Comparison of ENCODE assay signal across 17 cellular contexts in the genomic region with DNA sequence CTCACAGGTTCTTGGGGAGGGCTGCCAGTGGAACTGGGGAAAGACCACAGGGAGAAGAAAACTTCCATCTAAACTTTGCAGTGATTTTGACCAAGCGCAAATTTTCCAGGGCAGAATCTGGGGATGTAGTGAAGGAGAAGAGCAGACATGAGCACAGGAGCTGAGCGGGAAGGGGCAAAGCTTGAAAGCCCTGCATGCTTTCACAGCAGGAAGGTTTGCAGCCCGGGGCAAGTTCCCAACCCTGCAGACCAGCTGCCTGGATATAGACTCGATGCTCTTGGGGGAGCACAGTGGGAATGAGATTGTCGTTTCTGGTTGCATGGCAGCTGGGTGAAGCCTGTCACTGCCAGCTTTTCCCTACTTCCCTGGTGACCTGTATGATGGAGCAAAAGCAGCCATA.
DNase-seq lines count a peak whose midpoint lies in the region; ATAC-seq, FAIRE-seq and TF ChIP-seq lines count a peak whose summit lies in the region.
"Had no signal": no experiment of that assay in that cellular context is flagged by ENCODE, and none has a peak within 500 bp of the region (broad histone marks: within the 10 kb centered on the region; RNA-seq: fewer than 3 reads in every experiment).

No MANE protein-coding gene starts in this region.

- H3K4me1 ChIP-seq in GM23338 (ENCODE audit: insufficient read depth) (no peaks in the 10 kb centered on the region; the same call in 1 of the 2 replicates), H1 (replicated peaks in 1 of 4; ENCODE audit: control insufficient read depth in 3 of 4, insufficient read depth in 4 of 4, low read length in 3 of 4) (no peaks in the 10 kb centered on the region), transverse colon (no peaks in the 10 kb centered on the region)
- H3K4me1 ChIP-seq: BLaER1 treated with 17β-estradiol and CSF1 and Interleukin-3, amounts not matched to agents 10 nM and 100 nM; HAP-1 had no signal

- no peak overlapping the region for H3K18ac ChIP-seq in H1 (ENCODE audit: extremely low read depth, low read length)

- H3K23ac ChIP-seq in H1 (ENCODE audit: insufficient read length) = no peak overlapping the region

- H3K14ac ChIP-seq in H1 (ENCODE audit: insufficient read length) = no peak overlapping the region

- peaks cover 12% of the 10 kb centered on the region; the same call in 2 of the 3 replicates for H3K9me3 Mint-ChIP-seq in GM23338
- H3K9me3 Mint-ChIP-seq: CD8-positive, alpha-beta T cell had no signal

- 69% methylated on average over 5 of the region's 5 CpGs; no CpG with 5 or more reads in 1 of the 2 experiments for WGBS in H1 (ENCODE audit: extremely low coverage in 1 of 2, insufficient coverage in 1 of 2, insufficient read length in 1 of 2, insufficient replicate concordance in 2 of 2, low coverage in 1 of 2, low lambda C conversion rate in 2 of 2, missing lambda C conversion rate in 1 of 2), 2 experiments
- WGBS in transverse colon (ENCODE audit: low coverage in 1 of 2), 2 donors = 60 to 62% methylated on average over 1 to 5 of the region's 5 CpGs

- H2BK12ac ChIP-seq in H1 (ENCODE audit: low read depth, low read length) = 0 out of 2 replicates have a peak overlapping the region, but pooled peaks have one; percentile 39

- no peak for TF ChIP-seq RAD21 in H1 (IDR thresholded peaks at IDR 0.05 in 1 of 2, conservative IDR thresholded peaks at IDR 0.05 in 1 of 2; ENCODE audit: low read depth in 2 of 2, low read length in 2 of 2)

- H3K4me1 Mint-ChIP-seq in GM23338 = peaks cover 7% of the 10 kb centered on the region
- H3K4me1 Mint-ChIP-seq: B cell had no signal

- POLR2A ChIA-PET in H1 (lab: Charles Lee; ENCODE audit: partially characterized antibody) = no interaction called here

- H3K36me3 ChIP-seq in GM23338 (ENCODE audit: insufficient read depth) (no peaks in the 10 kb centered on the region), H1 (ENCODE audit: control insufficient read depth in 2 of 4, insufficient read depth in 4 of 4, low read length in 3 of 4) (no peaks in the 10 kb centered on the region), transverse colon (no peaks in the 10 kb centered on the region)
- H3K36me3 ChIP-seq: HAP-1 had no signal

- no peak overlapping the region for H3K27ac Mint-ChIP-seq in GM23338
- H3K27ac Mint-ChIP-seq: B cell; CD8-positive, alpha-beta T cell had no signal

- intact Hi-C loops in transverse colon (cut with DNase I; ENCODE audit: low total_unique reads) = no loop called here

- H3K56ac ChIP-seq in H1 (replicated peaks; ENCODE audit: insufficient read length, low read depth, low read length) = no peak overlapping the region

- H2BK120ac ChIP-seq in H1 (replicated peaks; ENCODE audit: low read depth, low read length) = no peak overlapping the region

- no peak overlapping the region for H4K5ac ChIP-seq in H1 (ENCODE audit: insufficient read length, low read depth, low read length)

- H3K9me3 ChIP-seq in H1 (ENCODE audit: insufficient read depth in 2 of 2, low read depth in 1 of 2, low read length in 1 of 2) (no peaks in the 10 kb centered on the region), transverse colon (no peaks in the 10 kb centered on the region)
- H3K9me3 ChIP-seq: HAP-1 had no signal

- H3K4ac ChIP-seq in H1 (replicated peaks; ENCODE audit: insufficient read length, low read depth, low read length) = no peak overlapping the region

- DNase-seq in GM23338 (ENCODE audit: low spot score) (peak; percentile 33), H1 (ENCODE audit: low read depth in 1 of 2, low spot score in 2 of 2) (peak in 1 of 2 experiments; percentile 31), iPS-NIHi7 (ENCODE audit: extremely low spot score) (peak; percentile 35), transverse colon (no peak)
- DNase-seq in stimulated activated CD4-positive, alpha-beta T cell treated with anti-CD3 and anti-CD28 coated beads, Interleukin-4, amount 100 ng/mL, for 24 hours = no peak
- DNase-seq in effector CD4-positive, alpha-beta T cell = no peak
- DNase-seq: Calu3; CD8-positive, alpha-beta T cell; DMS79 treated with DMSO at 0.1 percent for 48 hours; EL; GM23248 had no signal

- H3K4me3 Mint-ChIP-seq in GM23338 = no peak overlapping the region
- H3K4me3 Mint-ChIP-seq: B cell; CD8-positive, alpha-beta T cell had no signal

- no peak for FAIRE-seq in H1 (lab: Jason Lieb, UNC)
- FAIRE-seq: G401.6, GM12891, GM19239 had no signal

- no peaks in the 10 kb centered on the region for H3K79me1 ChIP-seq in H1 (ENCODE audit: low read depth, low read length)

- peak; percentile 82 for ATAC-seq in GM23338
- ATAC-seq: CD8-positive, alpha-beta T cell had no signal

- H2BK20ac ChIP-seq in H1 (ENCODE audit: low read length) = no peak overlapping the region

- H3K4me2 ChIP-seq in GM23338 (no peak overlapping the region), H1 (ENCODE audit: insufficient read depth in 1 of 2, low read depth in 2 of 2, low read length in 2 of 2) (no peak overlapping the region)
- H3K4me2 ChIP-seq: BLaER1 treated with 17β-estradiol and CSF1 and Interleukin-3, amounts not matched to agents 10 nM and 100 nM had no signal

- in situ Hi-C loops in transverse colon (cut with MboI; ENCODE audit: low pct_ligation_motif_present in 1 of 4, low pct_unique_long_range_greater_than_20kb in 1 of 4, low sequenced_read_pairs in 3 of 4) = no loop called here

- H3K36me3 Mint-ChIP-seq in GM23338 (ENCODE audit: low read depth) = peaks cover 11% of the 10 kb centered on the region; the same call in 2 of the 3 replicates
- H3K36me3 Mint-ChIP-seq: CD8-positive, alpha-beta T cell had no signal

- no peaks in the 10 kb centered on the region for H3F3A ChIP-seq in GM23338 (replicated peaks; ENCODE audit: low read depth)

- no peak overlapping the region for H4K8ac ChIP-seq in H1 (ENCODE audit: extremely low read depth, insufficient read depth, low read length)

- H3K27ac ChIP-seq in GM23338 (ENCODE audit: low read depth) (no peak overlapping the region; the same call in 1 of the 2 replicates), H1 (ENCODE audit: low read depth, low read length) (no peak overlapping the region), transverse colon (no peak overlapping the region)
- H3K27ac ChIP-seq: BLaER1 treated with 17β-estradiol and CSF1 and Interleukin-3, amounts not matched to agents 10 nM and 100 nM; GM23248 had no signal

- no peak overlapping the region for H3K4me3 ChIP-seq in GM23338
- H3K4me3 ChIP-seq in H1 (ENCODE audit: extremely low read depth in 1 of 4, insufficient read depth in 2 of 4, low read depth in 3 of 4, low read length in 4 of 4) = no peak overlapping the region
- H3K4me3 ChIP-seq in transverse colon = no peak overlapping the region
- H3K4me3 ChIP-seq: BLaER1 treated with 17β-estradiol and CSF1 and Interleukin-3, amounts not matched to agents 10 nM and 100 nM; GM23248; HAP-1 had no signal

- H2BK5ac ChIP-seq in H1 (ENCODE audit: low read depth, low read length) = no peak overlapping the region

- H2BK15ac ChIP-seq in H1 (ENCODE audit: low read length) = 0 out of 2 replicates have a peak overlapping the region, but pooled peaks have one; percentile 16

- TF ChIP-seq CTCF in GM23338 (conservative IDR thresholded peaks at IDR 0.05; ENCODE audit: low read depth in 2 of 2) = no peak
- no peak for TF ChIP-seq CTCF in H1 (IDR thresholded peaks at IDR 0.05; ENCODE audit: control extremely low read depth in 1 of 3, insufficient read depth in 1 of 3, low read depth in 1 of 3, low read length in 3 of 3)
- no peak for TF ChIP-seq CTCF in transverse colon (IDR thresholded peaks at IDR 0.05)

- H3K9me2 ChIP-seq in GM23338 (ENCODE audit: insufficient read depth) = peaks cover 15% of the 10 kb centered on the region

- no peaks in the 10 kb centered on the region for H3K79me2 ChIP-seq in GM23338 (replicated peaks; ENCODE audit: insufficient read depth)
- H3K79me2 ChIP-seq in H1 (ENCODE audit: control insufficient read depth in 1 of 2, insufficient read depth in 2 of 2, low read length in 2 of 2) = no peaks in the 10 kb centered on the region

- H4K91ac ChIP-seq in H1 (replicated peaks; ENCODE audit: insufficient read length, low read length) = no peak overlapping the region

- H3K9ac ChIP-seq in H1 (replicated peaks in 1 of 4; ENCODE audit: extremely low read depth in 1 of 4, low read depth in 3 of 4, low read length in 3 of 4) = no peak overlapping the region
- H3K9ac ChIP-seq: BLaER1 treated with 17β-estradiol and CSF1 and Interleukin-3, amounts not matched to agents 10 nM and 100 nM; GM23248 had no signal

- H3K27me3 ChIP-seq in GM23338 (ENCODE audit: insufficient read depth) (no peaks in the 10 kb centered on the region), H1 (replicated peaks in 1 of 4; ENCODE audit: control insufficient read depth in 3 of 4, extremely low read depth in 1 of 4, insufficient read depth in 3 of 4, low read length in 3 of 4) (no peaks in the 10 kb centered on the region), transverse colon (no peaks in the 10 kb centered on the region)
- H3K27me3 ChIP-seq: BLaER1 treated with 17β-estradiol and CSF1 and Interleukin-3, amounts not matched to agents 10 nM and 100 nM had no signal

- peaks cover 6% of the 10 kb centered on the region for H3K27me3 Mint-ChIP-seq in GM23338 (ENCODE audit: insufficient read depth, low read depth, poor library complexity)
- H3K27me3 Mint-ChIP-seq: B cell had no signal

- H2AFZ ChIP-seq in GM23338 (peak overlapping the region; percentile 96), H1 (ENCODE audit: low read length) (no peak overlapping the region)
- H2AFZ ChIP-seq: GM23248 had no signal

- no peak overlapping the region for H2AK5ac ChIP-seq in H1 (ENCODE audit: low read depth, low read length)

- no peaks in the 10 kb centered on the region for H3K23me2 ChIP-seq in H1 (ENCODE audit: low read depth, low read length)

- TF ChIP-seq POLR2A in H1 (IDR thresholded peaks at IDR 0.05; ENCODE audit: control extremely low read depth in 1 of 2, low read depth in 2 of 2, low read length in 2 of 2) (no peak), transverse colon (IDR thresholded peaks at IDR 0.05) (no peak)

- CTCF ChIA-PET in H1 (lab: Charles Lee; ENCODE audit: partially characterized antibody) = no interaction called here

- H4K20me1 ChIP-seq in GM23338 (replicated peaks; ENCODE audit: insufficient read depth) (no peaks in the 10 kb centered on the region), H1 (replicated peaks in 1 of 2; ENCODE audit: control insufficient read depth in 1 of 2, insufficient read depth in 2 of 2, low read length in 2 of 2) (no peaks in the 10 kb centered on the region)
- H4K20me1 ChIP-seq: BLaER1 treated with 17β-estradiol and CSF1 and Interleukin-3, amounts not matched to agents 10 nM and 100 nM had no signal

- TF ChIP-seq EP300 in H1 (IDR thresholded peaks at IDR 0.05; ENCODE audit: borderline replicate concordance in 1 of 2, low read depth in 2 of 2, low read length in 2 of 2) (no peak), transverse colon (IDR thresholded peaks at IDR 0.05; ENCODE audit: low read depth) (no peak)

TF ChIP-seq in H1, 55 proteins besides CTCF, POLR2A, EP300 and RAD21 (continues in another document):
- TF ChIP-seq TBP (IDR thresholded peaks at IDR 0.05; ENCODE audit: low read depth, low read length) = no peak
- TF ChIP-seq CREB1 (IDR thresholded peaks at IDR 0.05) = no peak
- peak; percentile 74 for TF ChIP-seq MAX (IDR thresholded peaks at IDR 0.05)

Comparison
In these comparisons a context has a peak if more than half of its experiments do, and no peak if none do; other contexts are left out.
1. DNase-seq: peak in GM23338 (single experiment) and iPS-NIHi7 (single experiment); none in stimulated activated CD4-positive, alpha-beta T cell treated with anti-CD3 and anti-CD28 coated beads, Interleukin-4, amount 100 ng/mL, for 24 hours (single experiment), transverse colon (single experiment) and effector CD4-positive, alpha-beta T cell (single experiment).